In genomic region chr6:41545703-41546474, GRCh38 we compare ENCODE assay signal across 8 cellular contexts. TPM values are rescaled to one million over a fixed set of nuclear protein-coding genes. Genes with fewer than 3 reads are reported as not detected.
DNase-seq lines count a peak whose midpoint lies in the region; ATAC-seq and TF ChIP-seq lines count a peak whose summit lies in the region.

Gene FOXP4 (plus strand): TSS chr6:41546381. CDS start chr6:41565761, 19,380 bp downstream.

- intact Hi-C loops in lower leg skin (cut with DNase I; ENCODE audit: low total_unique reads), result no loop called here

- H3K4me3 ChIP-seq in lower leg skin (ENCODE audit: low read depth, poor library complexity, severe bottlenecking), result peak within 1 kb of the TSS; percentile 67

- ATAC-seq in GM19372 (IDR thresholded peaks at IDR 0.05; ENCODE audit: low read depth, unreplicated experiment), result peak; percentile 56
- ATAC-seq in HG03558 (IDR thresholded peaks at IDR 0.05; ENCODE audit: extremely low read depth, unreplicated experiment), result peak; percentile 28

- TF ChIP-seq CTCF in C4-2B (conservative IDR thresholded peaks at IDR 0.05) (no peak), lower leg skin (IDR thresholded peaks at IDR 0.05) (no peak)

- peak within 1 kb of the TSS; percentile 92 for H3K27ac ChIP-seq in C4-2B

- DNase-seq in NCI-H69 (lab: John Stamatoyannopoulos, UW), result peak; percentile 99
- peak; percentile 81 to 84 for DNase-seq in activated CD4-positive, alpha-beta T cell treated with anti-CD3 and anti-CD28 coated beads, Interleukin-2, amount 50 U/mL, for 4 hours
- DNase-seq in dermis microvascular lymphatic vessel endothelial cell (ENCODE audit: low read depth in 2 of 2), result peak; percentile 88 to 95
- peak; percentile 88 to 98 for DNase-seq in lower leg skin (ENCODE audit: low spot score in 2 of 2)
- peak; percentile 87 for DNase-seq in stimulated activated CD4-positive, alpha-beta T cell treated with anti-CD3 and anti-CD28 coated beads, Interleukin-4, amount 100 ng/mL, for 24 hours

- TF ChIP-seq POLR2A in lower leg skin (IDR thresholded peaks at IDR 0.05), result no peak

- 0 to 1% methylated on average over 41 to 52 of the region's 61 CpGs for WGBS in lower leg skin, 2 donors

RNA-seq across cellular contexts. Expression of gene FOXP4, which starts in this region (rescaled TPM):
- total RNA-seq in dermis microvascular lymphatic vessel endothelial cell (3.2 and 5.8 TPM in 2 replicates), lower leg skin (10 to 100 TPM in 2 of 4 donors, 1 to 10 TPM in 2; 7.5 to 11.6 (median 10.1) TPM)

Comparison
In these comparisons a context has a peak if more than half of its experiments do, and no peak if none do; other contexts are left out.
1. Peak in every context shown above with its lines: DNase-seq, ATAC-seq, H3K4me3 ChIP-seq and H3K27ac ChIP-seq.